In the genomic region with DNA sequence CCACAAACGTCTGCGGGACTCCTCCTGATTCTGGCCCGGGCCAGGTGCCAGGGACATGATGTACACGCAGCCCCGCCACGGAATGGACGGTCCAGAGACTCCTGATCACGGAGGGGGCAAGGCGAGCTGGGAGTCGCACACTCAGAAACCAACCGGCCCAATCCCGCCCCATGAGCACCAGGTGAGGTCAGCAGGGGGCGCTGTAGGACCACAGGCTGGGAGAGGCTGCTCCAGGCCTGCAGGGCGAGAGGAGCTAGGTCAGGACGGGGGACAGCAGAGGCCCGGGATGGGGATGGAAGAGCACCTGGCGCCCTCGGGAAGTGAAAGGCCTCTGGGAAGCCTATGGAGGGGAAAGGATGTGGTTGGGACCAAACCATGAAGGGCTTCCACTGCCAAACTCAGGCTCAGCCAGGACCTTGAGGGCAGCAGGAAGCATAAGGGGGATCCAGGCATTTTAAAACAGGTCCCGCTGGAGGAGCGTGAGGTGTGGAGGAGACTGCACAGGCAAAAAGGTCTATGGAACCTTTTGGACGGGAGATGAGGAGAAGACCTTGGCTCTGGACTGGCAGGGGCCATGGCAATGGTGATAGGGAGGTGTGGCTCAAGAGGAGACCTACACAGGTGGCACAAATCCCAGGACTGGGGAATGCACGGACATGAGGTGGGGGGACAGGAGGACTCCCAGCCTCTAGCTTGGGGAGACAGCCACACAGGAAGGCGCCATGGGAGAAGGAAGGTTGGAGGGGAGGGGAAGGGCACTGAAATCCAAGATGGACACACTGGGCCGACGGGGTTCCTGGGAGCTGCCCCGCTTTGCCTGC, we compare ENCODE assay signal across 8 cellular contexts.
A peak's percentile ranks its signal among the peaks of the same experiment; 100 is the strongest.
DNase-seq lines count a peak whose midpoint lies in the region; ATAC-seq and TF ChIP-seq lines count a peak whose summit lies in the region.

No MANE protein-coding gene starts in this region.

- H3K9me3 ChIP-seq in liver (ENCODE audit: control insufficient read depth in 4 of 4, low read length in 3 of 4) = no peaks in the 10 kb centered on the region

- TF ChIP-seq RAD21 in liver (IDR thresholded peaks at IDR 0.05) = peak; percentile 93 to 96

- H3K4me1 ChIP-seq in liver (ENCODE audit: control insufficient read depth in 4 of 4, insufficient read depth in 4 of 4, low read length in 3 of 4) = peaks cover 0 to 5% (median 1%) of the 10 kb centered on the region in 4 donors

- TF ChIP-seq CTCF in liver (IDR thresholded peaks at IDR 0.05; ENCODE audit: low read depth, low read length, missing input control) = peak; percentile 83

- H3K27ac ChIP-seq in liver (ENCODE audit: low read depth in 1 of 2, low read length in 2 of 2) = no peak overlapping the region

- no peak overlapping the region for H3K4me3 ChIP-seq in liver (ENCODE audit: low read depth in 1 of 3, low read length in 3 of 3)

- peak; percentile 21 for DNase-seq in NK-92 treated with Interleukin-12 subunit alpha and Interleukin-12 subunit beta, amount 100 ng/mL, for 24 hours (lab: John Stamatoyannopoulos, UW)
- DNase-seq in NK-92 (lab: John Stamatoyannopoulos, UW; ENCODE audit: unreplicated experiment) (no peak), NCI-H2227 treated with DMSO at 0.1 percent for 48 hours (lab: John Stamatoyannopoulos, UW) (peak; percentile 3), cerebellum (ENCODE audit: low spot score) (peak; percentile 62)
- peak; percentile 65 to 66 for DNase-seq in activated CD4-positive, alpha-beta T cell treated with anti-CD3 and anti-CD28 coated beads for 24 hours (ENCODE audit: low read depth in 2 of 2)
- DNase-seq in stimulated activated CD4-positive, alpha-beta T cell treated with anti-CD3 and anti-CD28 coated beads, TNF-alpha, amount 100 ng/mL, for 4 hours (ENCODE audit: low read depth in 3 of 3) = peak; percentile 40 to 60 (median 55)

- no peak overlapping the region for H3K9ac ChIP-seq in liver (ENCODE audit: low read depth in 1 of 2, low read length in 2 of 2)

- no peaks in the 10 kb centered on the region for H3K27me3 ChIP-seq in liver (ENCODE audit: control insufficient read depth in 4 of 4, insufficient read depth in 4 of 4, low read length in 3 of 4)

- peak; percentile 83 for ATAC-seq in HG02973 (IDR thresholded peaks at IDR 0.05; ENCODE audit: unreplicated experiment)

- 32% methylated on average over 26 of the region's 26 CpGs for WGBS in liver

- H3K36me3 ChIP-seq in liver (ENCODE audit: control insufficient read depth in 4 of 4, insufficient read depth in 3 of 4, low read depth in 1 of 4, low read length in 3 of 4) = peaks cover 0 to 3% (median under 1%) of the 10 kb centered on the region in 4 donors

TF ChIP-seq in liver, 16 proteins besides CTCF, POLR2A, EP300 and RAD21:
- TF ChIP-seq YY1 (IDR thresholded peaks at IDR 0.05) (no peak), GABPA (IDR thresholded peaks at IDR 0.05 in 1 of 2, conservative IDR thresholded peaks at IDR 0.05 in 1 of 2) (no peak), NR2F2 (IDR thresholded peaks at IDR 0.05) (no peak), FOXA2 (IDR thresholded peaks at IDR 0.05) (no peak), TAF1 (conservative IDR thresholded peaks at IDR 0.05) (no peak), HNF4G (IDR thresholded peaks at IDR 0.05) (no peak), EGR1 (IDR thresholded peaks at IDR 0.05; ENCODE audit: low read depth in 2 of 2) (no peak), RXRA (IDR thresholded peaks at IDR 0.05) (no peak), ZBTB33 (IDR thresholded peaks at IDR 0.05) (no peak), HNF4A (conservative IDR thresholded peaks at IDR 0.05) (no peak), FOXA1 (IDR thresholded peaks at IDR 0.05) (no peak), REST (IDR thresholded peaks at IDR 0.05) (no peak)
- TF ChIP-seq, protein P1, sequence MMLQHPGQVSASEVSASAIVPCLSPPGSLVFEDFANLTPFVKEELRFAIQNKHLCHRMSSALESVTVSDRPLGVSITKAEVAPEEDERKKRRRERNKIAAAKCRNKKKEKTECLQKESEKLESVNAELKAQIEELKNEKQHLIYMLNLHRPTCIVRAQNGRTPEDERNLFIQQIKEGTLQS (IDR thresholded peaks at IDR 0.05) = no peak
